34 cellular contexts compared by ENCODE assay signal in the genomic region with DNA sequence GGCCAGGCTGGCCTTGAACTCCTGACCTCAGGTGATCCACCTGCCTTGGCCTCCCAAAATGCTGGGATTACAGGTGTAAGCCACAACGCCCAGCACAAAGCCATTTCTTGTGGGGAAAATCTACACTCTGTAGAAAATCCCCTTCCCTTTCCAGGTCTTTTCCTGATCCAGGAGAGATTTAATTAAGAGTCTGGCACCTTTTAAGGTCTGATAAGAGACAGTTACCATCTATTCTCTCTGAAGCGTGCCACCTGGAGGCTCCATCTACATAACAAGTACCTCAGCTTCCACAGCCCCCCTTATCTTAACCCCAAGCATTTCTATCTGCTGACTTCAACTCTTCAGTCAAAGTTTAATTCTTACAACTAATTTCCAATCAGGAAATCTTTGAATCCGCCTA.
"Had no signal": no experiment of that assay in that cellular context is flagged by ENCODE, and none has a peak within 500 bp of the region (broad histone marks: within the 10 kb centered on the region; RNA-seq: fewer than 3 reads in every experiment).

No MANE protein-coding gene starts in this region.

- H3K9me3 ChIP-seq: adrenal gland had no signal

- H3K4me1 Mint-ChIP-seq: activated naive CD4-positive, alpha-beta T cell treated with anti-CD3 and anti-CD28 coated beads, Interleukin-2, amount 50 U/mL, for 24 hours had no signal

- H3K36me3 ChIP-seq: adrenal gland, esophagus squamous epithelium, gastroesophageal sphincter, heart right ventricle had no signal

- H3K4me1 ChIP-seq: adrenal gland, body of pancreas, esophagus squamous epithelium, gastroesophageal sphincter had no signal

- H3K27ac Mint-ChIP-seq: activated CD4-positive, alpha-beta memory T cell treated with anti-CD3 and anti-CD28 coated beads, Interleukin-2, amount 10 ng/mL, durations not matched to agents 7 days and 5 days; activated CD4-positive, alpha-beta T cell treated with anti-CD3 and anti-CD28 coated beads, Interleukin-2, amount 10 ng/mL, durations not matched to agents 7 days and 5 days; activated naive CD4-positive, alpha-beta T cell treated with anti-CD3 and anti-CD28 coated beads for 36 hours; activated naive CD4-positive, alpha-beta T cell treated with anti-CD3 and anti-CD28 coated beads, Interleukin-2, amount 50 U/mL, for 24 hours; activated naive CD8-positive, alpha-beta T cell treated with anti-CD3 and anti-CD28 coated beads for 36 hours; activated naive CD8-positive, alpha-beta T cell treated with anti-CD3 and anti-CD28 coated beads, Interleukin-2, amount 50 U/mL, for 24 hours; activated T-cell treated with anti-CD3 and anti-CD28 coated beads, Interleukin-2, amount 50 U/mL, for 24 hours; activated T-cell treated with anti-CD3 and anti-CD28 coated beads, Interleukin-2, amount 50 U/mL, for 72 hours; effector memory CD8-positive, alpha-beta T cell; T-helper 17 cell; T-helper 2 cell treated with Interferon-gamma antibody and Interleukin-4, amounts not matched to agents 5 μg/mL and 100 μg/mL, for 36 hours had no signal

- H3K4me3 ChIP-seq: adrenal gland, body of pancreas, esophagus squamous epithelium, gastroesophageal sphincter, heart right ventricle had no signal

- DNase-seq: activated CD4-positive, alpha-beta memory T cell treated with anti-CD3 and anti-CD28 coated beads, Interleukin-2, amount 10 ng/mL, durations not matched to agents 7 days and 5 days; activated CD4-positive, alpha-beta T cell treated with anti-CD3 and anti-CD28 coated beads for 1 hour; activated CD4-positive, alpha-beta T cell treated with anti-CD3 and anti-CD28 coated beads for 4 hours; activated CD4-positive, alpha-beta T cell treated with anti-CD3 and anti-CD28 coated beads, Interleukin-2, amount 10 ng/mL, durations not matched to agents 7 days and 5 days; activated CD4-positive, alpha-beta T cell treated with anti-CD3 and anti-CD28 coated beads, Interleukin-2, amount 50 U/mL, for 4 hours; activated CD8-positive, alpha-beta memory T cell treated with anti-CD3 and anti-CD28 coated beads, Interleukin-2, amount 50 U/mL, for 48 hours; activated naive CD4-positive, alpha-beta T cell treated with anti-CD3 and anti-CD28 coated beads for 36 hours; activated naive CD8-positive, alpha-beta T cell treated with anti-CD3 and anti-CD28 coated beads for 36 hours; activated naive CD8-positive, alpha-beta T cell treated with anti-CD3 and anti-CD28 coated beads, Interleukin-2, amount 50 U/mL, for 24 hours; activated T-cell treated with anti-CD3 and anti-CD28 coated beads for 4 hours; activated T-cell treated with anti-CD3 and anti-CD28 coated beads, Interleukin-2, amount 50 U/mL, for 24 hours; activated T-cell treated with anti-CD3 and anti-CD28 coated beads, Interleukin-2, amount 50 U/mL, for 72 hours; adrenal gland; amygdala; aorta; body of pancreas; caudate nucleus; cortex of kidney; dermis blood vessel endothelial cell; effector CD4-positive, alpha-beta T cell; effector memory CD8-positive, alpha-beta T cell; esophagus squamous epithelium; foreskin melanocyte; heart right ventricle; T-helper 1 cell; T-helper 17 cell; T1000 had no signal

- ATAC-seq: activated naive CD8-positive, alpha-beta T cell treated with anti-CD3 and anti-CD28 coated beads, Interleukin-2, amount 50 U/mL, for 24 hours; activated T-cell treated with anti-CD3 and anti-CD28 coated beads, Interleukin-2, amount 50 U/mL, for 72 hours; body of pancreas; effector memory CD8-positive, alpha-beta T cell; gastroesophageal sphincter; heart right ventricle; T-helper 17 cell had no signal

- H3K4me3 Mint-ChIP-seq: activated CD4-positive, alpha-beta memory T cell treated with anti-CD3 and anti-CD28 coated beads, Interleukin-2, amount 10 ng/mL, durations not matched to agents 7 days and 5 days; activated CD4-positive, alpha-beta T cell treated with anti-CD3 and anti-CD28 coated beads, Interleukin-2, amount 10 ng/mL, durations not matched to agents 7 days and 5 days; activated naive CD4-positive, alpha-beta T cell treated with anti-CD3 and anti-CD28 coated beads for 36 hours; activated naive CD4-positive, alpha-beta T cell treated with anti-CD3 and anti-CD28 coated beads, Interleukin-2, amount 50 U/mL, for 24 hours; activated naive CD8-positive, alpha-beta T cell treated with anti-CD3 and anti-CD28 coated beads for 36 hours; activated naive CD8-positive, alpha-beta T cell treated with anti-CD3 and anti-CD28 coated beads, Interleukin-2, amount 50 U/mL, for 24 hours; activated T-cell treated with anti-CD3 and anti-CD28 coated beads, Interleukin-2, amount 50 U/mL, for 24 hours; activated T-cell treated with anti-CD3 and anti-CD28 coated beads, Interleukin-2, amount 50 U/mL, for 72 hours; effector memory CD8-positive, alpha-beta T cell; T-helper 17 cell; T-helper 2 cell treated with Interferon-gamma antibody and Interleukin-4, amounts not matched to agents 5 μg/mL and 100 μg/mL, for 36 hours had no signal

- H3K27me3 Mint-ChIP-seq: activated CD4-positive, alpha-beta T cell treated with anti-CD3 and anti-CD28 coated beads, Interleukin-2, amount 10 ng/mL, durations not matched to agents 7 days and 5 days; activated naive CD4-positive, alpha-beta T cell treated with anti-CD3 and anti-CD28 coated beads, Interleukin-2, amount 50 U/mL, for 24 hours had no signal

- H3K9me3 Mint-ChIP-seq: activated naive CD4-positive, alpha-beta T cell treated with anti-CD3 and anti-CD28 coated beads, Interleukin-2, amount 50 U/mL, for 24 hours had no signal

- H3K27ac ChIP-seq: adrenal gland, body of pancreas, epithelial cell of prostate, esophagus squamous epithelium, gastroesophageal sphincter, heart right ventricle had no signal

- H3K27me3 ChIP-seq: adrenal gland, body of pancreas, esophagus squamous epithelium, gastroesophageal sphincter, heart right ventricle had no signal

- FAIRE-seq: colon, endometrium, endothelial cell of umbilical vein had no signal
